In genomic region chr7:148940702-148941597, GRCh38 we compare ENCODE assay signal across 2 cellular contexts.
TF ChIP-seq lines count a peak whose summit lies in the region.

No MANE protein-coding gene starts in this region.

TF ChIP-seq in HEK293T, 16 proteins besides CTCF, POLR2A, EP300 and RAD21 (continued from another document):
- TF ChIP-seq ELF4 (IDR thresholded peaks at IDR 0.05) (peak; percentile 46; the same call in 1 of the 2 replicates), FOXM1 (IDR thresholded peaks at IDR 0.05; ENCODE audit: borderline replicate concordance) (peak; percentile 83), CTBP1 (IDR thresholded peaks at IDR 0.05; ENCODE audit: borderline replicate concordance) (no peak; the same call in 1 of the 2 replicates), LEF1 (IDR thresholded peaks at IDR 0.05; ENCODE audit: borderline replicate concordance) (no peak), L3MBTL2 (conservative IDR thresholded peaks at IDR 0.05) (peak; percentile 93), FOXK2 (IDR thresholded peaks at IDR 0.05) (peak; percentile 17; the same call in 1 of the 2 replicates), HDGF (IDR thresholded peaks at IDR 0.05; ENCODE audit: borderline replicate concordance) (no peak)

TF ChIP-seq in SK-N-SH, 30 proteins besides CTCF, POLR2A, EP300 and RAD21 (continued from another document):
- no peak for TF ChIP-seq FOXM1 (IDR thresholded peaks at IDR 0.05; ENCODE audit: low read depth)
- 0 out of 2 replicates have a peak, but pooled peaks have one; percentile 13 for TF ChIP-seq FOXJ3 (CRISPR knock-in tag; IDR thresholded peaks at IDR 0.05)
- no peak for TF ChIP-seq GATA2 (CRISPR knock-in tag; IDR thresholded peaks at IDR 0.05)
- no peak for TF ChIP-seq MEF2A (IDR thresholded peaks at IDR 0.05; ENCODE audit: borderline replicate concordance, low read depth)
- TF ChIP-seq, protein P1, sequence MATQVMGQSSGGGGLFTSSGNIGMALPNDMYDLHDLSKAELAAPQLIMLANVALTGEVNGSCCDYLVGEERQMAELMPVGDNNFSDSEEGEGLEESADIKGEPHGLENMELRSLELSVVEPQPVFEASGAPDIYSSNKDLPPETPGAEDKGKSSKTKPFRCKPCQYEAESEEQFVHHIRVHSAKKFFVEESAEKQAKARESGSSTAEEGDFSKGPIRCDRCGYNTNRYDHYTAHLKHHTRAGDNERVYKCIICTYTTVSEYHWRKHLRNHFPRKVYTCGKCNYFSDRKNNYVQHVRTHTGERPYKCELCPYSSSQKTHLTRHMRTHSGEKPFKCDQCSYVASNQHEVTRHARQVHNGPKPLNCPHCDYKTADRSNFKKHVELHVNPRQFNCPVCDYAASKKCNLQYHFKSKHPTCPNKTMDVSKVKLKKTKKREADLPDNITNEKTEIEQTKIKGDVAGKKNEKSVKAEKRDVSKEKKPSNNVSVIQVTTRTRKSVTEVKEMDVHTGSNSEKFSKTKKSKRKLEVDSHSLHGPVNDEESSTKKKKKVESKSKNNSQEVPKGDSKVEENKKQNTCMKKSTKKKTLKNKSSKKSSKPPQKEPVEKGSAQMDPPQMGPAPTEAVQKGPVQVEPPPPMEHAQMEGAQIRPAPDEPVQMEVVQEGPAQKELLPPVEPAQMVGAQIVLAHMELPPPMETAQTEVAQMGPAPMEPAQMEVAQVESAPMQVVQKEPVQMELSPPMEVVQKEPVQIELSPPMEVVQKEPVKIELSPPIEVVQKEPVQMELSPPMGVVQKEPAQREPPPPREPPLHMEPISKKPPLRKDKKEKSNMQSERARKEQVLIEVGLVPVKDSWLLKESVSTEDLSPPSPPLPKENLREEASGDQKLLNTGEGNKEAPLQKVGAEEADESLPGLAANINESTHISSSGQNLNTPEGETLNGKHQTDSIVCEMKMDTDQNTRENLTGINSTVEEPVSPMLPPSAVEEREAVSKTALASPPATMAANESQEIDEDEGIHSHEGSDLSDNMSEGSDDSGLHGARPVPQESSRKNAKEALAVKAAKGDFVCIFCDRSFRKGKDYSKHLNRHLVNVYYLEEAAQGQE (IDR thresholded peaks at IDR 0.05; ENCODE audit: low read depth, low read length) = no peak
- no peak for TF ChIP-seq RFX5 (IDR thresholded peaks at IDR 0.05; ENCODE audit: low read length)
- peak; percentile 23; the same call in 1 of the 2 replicates for TF ChIP-seq NFIC (IDR thresholded peaks at IDR 0.05; ENCODE audit: borderline replicate concordance)
- TF ChIP-seq RCOR1 (IDR thresholded peaks at IDR 0.05; ENCODE audit: low read length) = peak; percentile 65
- TF ChIP-seq SIN3A (IDR thresholded peaks at IDR 0.05; ENCODE audit: borderline replicate concordance, low read depth, low read length) = no peak; the same call in none of the 2 replicates
- TF ChIP-seq, protein P2, sequence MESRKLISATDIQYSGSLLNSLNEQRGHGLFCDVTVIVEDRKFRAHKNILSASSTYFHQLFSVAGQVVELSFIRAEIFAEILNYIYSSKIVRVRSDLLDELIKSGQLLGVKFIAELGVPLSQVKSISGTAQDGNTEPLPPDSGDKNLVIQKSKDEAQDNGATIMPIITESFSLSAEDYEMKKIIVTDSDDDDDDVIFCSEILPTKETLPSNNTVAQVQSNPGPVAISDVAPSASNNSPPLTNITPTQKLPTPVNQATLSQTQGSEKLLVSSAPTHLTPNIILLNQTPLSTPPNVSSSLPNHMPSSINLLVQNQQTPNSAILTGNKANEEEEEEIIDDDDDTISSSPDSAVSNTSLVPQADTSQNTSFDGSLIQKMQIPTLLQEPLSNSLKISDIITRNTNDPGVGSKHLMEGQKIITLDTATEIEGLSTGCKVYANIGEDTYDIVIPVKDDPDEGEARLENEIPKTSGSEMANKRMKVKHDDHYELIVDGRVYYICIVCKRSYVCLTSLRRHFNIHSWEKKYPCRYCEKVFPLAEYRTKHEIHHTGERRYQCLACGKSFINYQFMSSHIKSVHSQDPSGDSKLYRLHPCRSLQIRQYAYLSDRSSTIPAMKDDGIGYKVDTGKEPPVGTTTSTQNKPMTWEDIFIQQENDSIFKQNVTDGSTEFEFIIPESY (IDR thresholded peaks at IDR 0.05; ENCODE audit: borderline replicate concordance, low read depth) = 0 out of 2 replicates have a peak, but pooled peaks have one; percentile 15
- TF ChIP-seq, protein P3, sequence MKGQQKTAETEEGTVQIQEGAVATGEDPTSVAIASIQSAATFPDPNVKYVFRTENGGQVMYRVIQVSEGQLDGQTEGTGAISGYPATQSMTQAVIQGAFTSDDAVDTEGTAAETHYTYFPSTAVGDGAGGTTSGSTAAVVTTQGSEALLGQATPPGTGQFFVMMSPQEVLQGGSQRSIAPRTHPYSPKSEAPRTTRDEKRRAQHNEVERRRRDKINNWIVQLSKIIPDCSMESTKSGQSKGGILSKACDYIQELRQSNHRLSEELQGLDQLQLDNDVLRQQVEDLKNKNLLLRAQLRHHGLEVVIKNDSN (IDR thresholded peaks at IDR 0.05; ENCODE audit: borderline replicate concordance, low read depth) = peak; percentile 86
- TF ChIP-seq RXRA (IDR thresholded peaks at IDR 0.05; ENCODE audit: borderline replicate concordance, low read depth) = no peak
- TF ChIP-seq TAF1 (IDR thresholded peaks at IDR 0.05; ENCODE audit: borderline replicate concordance, low read depth, low read length) = peak; percentile 46
- TF ChIP-seq TEAD4 (IDR thresholded peaks at IDR 0.05; ENCODE audit: borderline replicate concordance, insufficient read depth) = peak; percentile 96
- TF ChIP-seq PBX3 (IDR thresholded peaks at IDR 0.05) = peak; percentile 54
- no peak for TF ChIP-seq IRF3 (IDR thresholded peaks at IDR 0.05; ENCODE audit: low read depth, low read length)
- peak; percentile 33; the same call in 1 of the 2 replicates for TF ChIP-seq TCF12 (IDR thresholded peaks at IDR 0.05)
- TF ChIP-seq YY1 (IDR thresholded peaks at IDR 0.05; ENCODE audit: low read depth) = 0 out of 2 replicates have a peak, but pooled peaks have one; percentile 17
- no peak for TF ChIP-seq GABPA (IDR thresholded peaks at IDR 0.05; ENCODE audit: low read depth)
